18 cellular contexts compared by ENCODE assay signal in the genomic region with DNA sequence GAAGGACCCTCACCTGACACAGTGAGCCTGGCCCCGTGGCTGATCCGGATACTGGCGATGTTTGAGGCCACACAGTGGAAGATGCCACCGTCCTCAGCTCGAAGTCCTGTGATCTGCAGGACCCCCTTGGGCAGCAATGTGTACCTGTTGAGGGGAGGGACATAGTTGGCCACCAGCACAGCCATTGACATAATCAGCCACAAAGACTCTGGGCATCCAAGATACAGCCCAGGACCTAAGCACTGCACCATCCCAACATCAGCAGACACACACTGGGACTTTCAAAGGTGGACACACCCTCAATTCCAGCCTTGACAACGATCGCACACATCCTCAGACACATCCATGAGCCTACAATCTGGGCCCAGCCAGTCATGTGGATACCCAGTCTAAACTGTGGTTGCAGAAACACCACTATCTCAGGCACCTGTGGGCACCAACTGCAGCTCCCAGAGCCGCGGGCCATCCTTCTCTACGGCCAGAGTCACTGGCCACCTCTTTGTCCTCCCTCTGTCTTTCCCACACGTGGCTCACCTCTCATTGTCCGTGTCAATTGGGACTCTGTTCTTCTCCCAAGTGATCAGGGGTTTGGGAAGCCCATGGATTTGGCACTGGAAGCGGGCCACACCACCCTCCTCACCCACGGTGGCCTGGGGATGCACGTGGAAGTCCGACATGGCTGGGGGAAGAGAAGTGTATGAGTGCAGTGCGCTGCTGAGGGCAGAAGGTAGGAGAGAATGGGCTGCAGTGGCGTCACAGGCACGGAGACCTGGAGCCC. TPM values are rescaled to one million over a fixed set of nuclear protein-coding genes. Genes with fewer than 3 reads are reported as not detected.
DNase-seq lines count a peak whose midpoint lies in the region; ATAC-seq, FAIRE-seq and TF ChIP-seq lines count a peak whose summit lies in the region.
"Had no signal": no experiment of that assay in that cellular context is flagged by ENCODE, and none has a peak within 500 bp of the region (broad histone marks: within the 10 kb centered on the region; RNA-seq: fewer than 3 reads in every experiment).

No MANE protein-coding gene starts in this region.

- H3K4me2 ChIP-seq in H9 (ENCODE audit: insufficient read depth, insufficient read length, low read length) = no peak overlapping the region
- H3K4me2 ChIP-seq in HepG2 (ENCODE audit: low read depth, low read length) = no peak overlapping the region
- H3K4me2 ChIP-seq: PC-9 had no signal

- no peak overlapping the region for H3K9ac ChIP-seq in H9 (ENCODE audit: extremely low read depth, insufficient read length, low read length)
- H3K9ac ChIP-seq in HepG2 (ENCODE audit: insufficient read depth, low read depth, low read length) = no peak overlapping the region

- BruUV-seq in HepG2 (replicated peaks; lab: Mats Ljungman, UMichigan) = no TSS peak

- no peak overlapping the region for H3K4me3 ChIP-seq in HepG2 (replicated peaks in 1 of 3; ENCODE audit: insufficient read depth in 1 of 3, low read depth in 2 of 3, low read length in 3 of 3)
- H3K4me3 ChIP-seq: PC-9 had no signal

- POLR2A ChIA-PET in HepG2 (lab: Yijun Ruan, JAX) = no interaction called here

- CTCF ChIA-PET in HepG2 (lab: Yijun Ruan, JAX; ENCODE audit: low intra/inter-chr PET ratio, low total read pairs) = no interaction called here

- no peak overlapping the region for H2BK15ac ChIP-seq in H9 (ENCODE audit: low read depth, low read length)

- H2BK5ac ChIP-seq in H9 (ENCODE audit: insufficient read length, low read length) = no peak overlapping the region

- H3K79me1 ChIP-seq in H9 (ENCODE audit: insufficient read depth, low read depth, low read length, poor library complexity, severe bottlenecking) = no peaks in the 10 kb centered on the region

- TF ChIP-seq EP300 in HepG2 (IDR thresholded peaks at IDR 0.05; ENCODE audit: low read depth in 2 of 2, low read length in 2 of 2) = no peak
- no peak for TF ChIP-seq EP300 in HepG2 (CRISPR knock-in tag; IDR thresholded peaks at IDR 0.05; ENCODE audit: borderline replicate concordance)

- H3K14ac ChIP-seq in H9 (ENCODE audit: insufficient read depth, low read length) = no peak overlapping the region

- H3K23me2 ChIP-seq in H9 (ENCODE audit: insufficient read length, low read depth, low read length, poor library complexity, severe bottlenecking) = no peaks in the 10 kb centered on the region

- WGBS in H9 (ENCODE audit: extremely low coverage, insufficient read length, low lambda C conversion rate) = no CpG with 5 or more reads among the region's 19 CpGs
- 96% methylated on average over 15 of the region's 19 CpGs for WGBS in HepG2 (ENCODE audit: low lambda C conversion rate)

- H3K9me3 ChIP-seq in H9 (ENCODE audit: control insufficient read depth, low read depth, low read length) (no peaks in the 10 kb centered on the region), HepG2 (ENCODE audit: low read length) (no peaks in the 10 kb centered on the region)

- H3T11ph ChIP-seq in H9 (ENCODE audit: low read length) = no peak overlapping the region

- H3K4me3 Mint-ChIP-seq in H9 (peak overlapping the region in 1 of 2 experiments; percentile 20; a peak in 1 of 5 replicates), brain (no peak overlapping the region)
- H3K4me3 Mint-ChIP-seq: CD14-positive monocyte had no signal

- no peaks in the 10 kb centered on the region for H3K27me3 ChIP-seq in H9 (ENCODE audit: insufficient read depth, low read length)
- no peaks in the 10 kb centered on the region for H3K27me3 ChIP-seq in HepG2 (ENCODE audit: control insufficient read depth in 1 of 2, insufficient read depth in 2 of 2, low read length in 2 of 2)

- intact Hi-C loops in HepG2 (cut with micrococcal nuclease; ENCODE audit: unreplicated experiment) (no loop called here), posterior vena cava (cut with DNase I) (no loop called here)

- no peak overlapping the region for H4K5ac ChIP-seq in H9 (ENCODE audit: insufficient read length, low read depth, low read length)

- H3K56ac ChIP-seq in H9 (ENCODE audit: insufficient read length, low read depth, low read length) = no peak overlapping the region

- H2BK20ac ChIP-seq in H9 (ENCODE audit: low read depth, low read length, poor library complexity, severe bottlenecking) = no peak overlapping the region

- H2BK120ac ChIP-seq in H9 (ENCODE audit: low read depth, low read length, poor library complexity, severe bottlenecking) = no peak overlapping the region

- H3K9me3 Mint-ChIP-seq in H9 = no peaks in the 10 kb centered on the region
- no peaks in the 10 kb centered on the region for H3K9me3 Mint-ChIP-seq in brain
- H3K9me3 Mint-ChIP-seq: CD14-positive monocyte had no signal

- no peak for TF ChIP-seq POLR2A in HepG2 (IDR thresholded peaks at IDR 0.05; ENCODE audit: insufficient read depth in 1 of 2, low read depth in 2 of 2, low read length in 2 of 2)

- H3K27ac ChIP-seq in H9 (ENCODE audit: insufficient read length, low read depth, low read length) (no peak overlapping the region), HepG2 (ENCODE audit: extremely low read length, insufficient read depth, low read length) (no peak overlapping the region)
- H3K27ac ChIP-seq: PC-9, RWPE1 had no signal

- peaks cover 24 to 51% of the 10 kb centered on the region in 2 experiments; a peak in 4 of 5 replicates for H3K36me3 ChIP-seq in HepG2 (replicated peaks in 1 of 2; ENCODE audit: control insufficient read depth in 1 of 2, insufficient read depth in 2 of 2, low read length in 2 of 2)

- in situ Hi-C loops in HepG2 (cut with HindIII; ENCODE audit: extremely low pct_ligation_motif_present, low pct_unique_long_range_greater_than_20kb) = no loop called here

- peaks cover 13% of the 10 kb centered on the region; the same call in 1 of the 2 replicates for H3K4me1 ChIP-seq in H9 (ENCODE audit: insufficient read depth, low read length)
- H3K4me1 ChIP-seq in HepG2 (ENCODE audit: insufficient read depth, low read length) = peaks cover 10% of the 10 kb centered on the region

- no peak overlapping the region for H2BK12ac ChIP-seq in H9 (ENCODE audit: insufficient read length, low read depth, low read length)

- TF ChIP-seq RAD21 in HepG2 (CRISPR knock-in tag; IDR thresholded peaks at IDR 0.05) = no peak

- no peaks in the 10 kb centered on the region for H4K20me1 ChIP-seq in H9 (ENCODE audit: control insufficient read depth, insufficient read depth, insufficient read length)
- no peaks in the 10 kb centered on the region for H4K20me1 ChIP-seq in HepG2 (ENCODE audit: insufficient read depth, low read length)

- DNase-seq in H9 = no peak
- DNase-seq in HepG2 (ENCODE audit: low spot score) = no peak
- peak; percentile 24 for DNase-seq in posterior vena cava (ENCODE audit: low spot score)
- DNase-seq in stimulated activated CD4-positive, alpha-beta T cell treated with anti-CD3 and anti-CD28 coated beads, Interleukin-12 subunit alpha, Interleukin-12 subunit beta, amount 100 ng/mL, for 4 hours = no peak
- DNase-seq in NCI-H1694 treated with DMSO at 0.1 percent for 48 hours (lab: John Stamatoyannopoulos, UW) = no peak
- no peak for DNase-seq in HPDE6-E6E7 (ENCODE audit: extremely low spot score)
- DNase-seq: DMS79 treated with DMSO at 0.1 percent for 48 hours, GOT3, NCI-H1930, NCI-H345, NCI-H524 treated with DMSO at 0.1 percent for 48 hours had no signal

- TF ChIP-seq CTCF in H9 (conservative IDR thresholded peaks at IDR 0.05) = no peak
- no peak for TF ChIP-seq CTCF in brain (conservative IDR thresholded peaks at IDR 0.05)
- no peak for TF ChIP-seq CTCF in HepG2 (CRISPR knock-in tag; IDR thresholded peaks at IDR 0.05)

- H3K27me3 Mint-ChIP-seq in H9 (ENCODE audit: low read depth) = no peaks in the 10 kb centered on the region; the same call in 1 of the 2 replicates
- H3K27me3 Mint-ChIP-seq in brain = no peaks in the 10 kb centered on the region

- H3K18ac ChIP-seq in H9 (ENCODE audit: insufficient read length, low read depth, low read length) = no peak overlapping the region

- ATAC-seq in HepG2 = no peak
- no peak for ATAC-seq in GM21619 (IDR thresholded peaks at IDR 0.05; ENCODE audit: unreplicated experiment)

- H3K23ac ChIP-seq in H9 (ENCODE audit: insufficient read length, low read depth, low read length) = no peak overlapping the region

- H4K91ac ChIP-seq in H9 (ENCODE audit: insufficient read length, low read depth, low read length) = no peak overlapping the region

- H3K79me2 ChIP-seq in H9 (ENCODE audit: insufficient read depth, low read length) (no peaks in the 10 kb centered on the region; the same call in 1 of the 2 replicates), HepG2 (ENCODE audit: insufficient read depth, low read length) (peaks cover 8% of the 10 kb centered on the region)

- H3K4ac ChIP-seq in H9 (ENCODE audit: low read depth, low read length) = no peak overlapping the region

- H2AK5ac ChIP-seq in H9 (ENCODE audit: insufficient read length, low read length) = no peak overlapping the region

- H3K4me1 Mint-ChIP-seq in H9 (peaks cover 62 to 68% of the 10 kb centered on the region in 2 experiments), brain (peaks cover 88% of the 10 kb centered on the region)
- H3K4me1 Mint-ChIP-seq: CD14-positive monocyte had no signal

- H3K27ac Mint-ChIP-seq in H9 = peak overlapping the region in 2 of 3 experiments; percentile 37 to 40; a peak in 2 of 7 replicates
- H3K27ac Mint-ChIP-seq in brain = peak overlapping the region in 4 of 5 experiments; percentile 88 to 99 (median 98)

- H3K36me3 Mint-ChIP-seq in H9 (ENCODE audit: insufficient read depth in 1 of 3, low read depth in 3 of 3) = peaks cover 9 to 14% (median 10%) of the 10 kb centered on the region in 3 experiments; a peak in 5 of 7 replicates
- H3K36me3 Mint-ChIP-seq in brain = peaks cover 16% of the 10 kb centered on the region
- H3K36me3 Mint-ChIP-seq: CD14-positive monocyte had no signal

- no peak for FAIRE-seq in HepG2 (lab: Jason Lieb, UNC)

- H4K8ac ChIP-seq in H9 (replicated peaks; ENCODE audit: insufficient read length, low read depth, low read length) = no peak overlapping the region

- H2AFZ ChIP-seq in H9 (ENCODE audit: low read length) (no peak overlapping the region), HepG2 (ENCODE audit: low read length) (no peak overlapping the region)
- H2AFZ ChIP-seq: PC-9 had no signal

RNA-seq across cellular contexts. Expression of a gene that starts 31.0 kb away (rescaled TPM):
- total RNA-seq in H9 (2021) (not detected in 2 replicates), HepG2 (2016; rRNA removed; fragmentation: Illumina TruSeq; extraction: Trizol) (417 and 1,646 TPM in 2 replicates), posterior vena cava (100 to 1,000 TPM in 1 of 2 donors, 10 to 100 TPM in 1; 95.0 to 102 TPM)
- polyA plus RNA-seq in brain (ENCODE audit: insufficient read depth, low read depth, low replicate concordance) (not detected), HepG2 (2011; rRNA removed) (not detected in 2 replicates)
- total RNA-seq in HepG2 (2016; cell fraction: cytosol; rRNA removed; fragmentation: Illumina TruSeq; extraction: Trizol; ENCODE audit: low read depth) = 2,099 and 2,605 TPM in 2 replicates
- total RNA-seq in HepG2 (2016; cell fraction: insoluble cytoplasmic fraction; rRNA removed; fragmentation: Illumina TruSeq; extraction: Trizol) = 240 and 1,608 TPM in 2 replicates
- total RNA-seq in HepG2 (2016; cell fraction: membrane; rRNA removed; fragmentation: Illumina TruSeq; extraction: Trizol) = 403 and 510 TPM in 2 replicates
- total RNA-seq in HepG2 (2016; cell fraction: nucleus; rRNA removed; fragmentation: Illumina TruSeq; extraction: Trizol) = 7,864 and 11,549 TPM in 2 replicates
- not detected in 2 replicates for polyA plus RNA-seq in HepG2 (2011; cell fraction: cytosol; rRNA removed)
- under 0.01 TPM in 2 replicates for polyA plus RNA-seq in HepG2 (2011; cell fraction: nucleus; rRNA removed)
- polyA plus RNA-seq in HepG2 (2012) = not detected in 2 replicates
- 44.4 TPM in 1 of 2 replicates, not detected in the other for polyA plus RNA-seq in HepG2 (2016; cell fraction: cytosol; fragmentation: Illumina TruSeq; extraction: Trizol; ENCODE audit: low read depth)
- polyA plus RNA-seq in HepG2 (2016; cell fraction: insoluble cytoplasmic fraction; fragmentation: Illumina TruSeq; extraction: Trizol; ENCODE audit: low read depth) = not detected in 2 replicates
- not detected in 2 replicates for polyA plus RNA-seq in HepG2 (2016; cell fraction: membrane; fragmentation: Illumina TruSeq; extraction: Trizol; ENCODE audit: low read depth)
- not detected in 2 replicates for polyA plus RNA-seq in HepG2 (2016; cell fraction: nucleus; fragmentation: Illumina TruSeq; extraction: Trizol; ENCODE audit: insufficient read depth, low read depth)
- under 0.01 TPM in 2 replicates for polyA minus RNA-seq in HepG2 (2011; rRNA and poly(A)+ RNA removed; ENCODE audit: low replicate concordance)
- 1,229 and 3,173 TPM in 2 replicates for polyA minus RNA-seq in HepG2 (2011; cell fraction: cytosol; rRNA and poly(A)+ RNA removed)
- polyA minus RNA-seq in HepG2 (2011; cell fraction: nucleus; rRNA and poly(A)+ RNA removed) = under 0.01 TPM in 2 replicates
- total RNA-seq: A673, M059J, PC-9 had no signal
- polyA plus RNA-seq: CD14-positive monocyte had no signal

RNA-seq across cellular contexts. Expression of a gene that starts 39.6 kb away (rescaled TPM):
- total RNA-seq in H9 (2021) (not detected in 2 replicates), HepG2 (2016; rRNA removed; fragmentation: Illumina TruSeq; extraction: Trizol) (292 and 3,645 TPM in 2 replicates), posterior vena cava (not detected)
- polyA plus RNA-seq in brain (ENCODE audit: insufficient read depth, low read depth, low replicate concordance) (not detected), HepG2 (2011; rRNA removed) (not detected in 2 replicates)
- 5,468 and 5,947 TPM in 2 replicates for total RNA-seq in HepG2 (2016; cell fraction: cytosol; rRNA removed; fragmentation: Illumina TruSeq; extraction: Trizol; ENCODE audit: low read depth)
- 514 and 3,325 TPM in 2 replicates for total RNA-seq in HepG2 (2016; cell fraction: insoluble cytoplasmic fraction; rRNA removed; fragmentation: Illumina TruSeq; extraction: Trizol)
- 1,210 and 1,231 TPM in 2 replicates for total RNA-seq in HepG2 (2016; cell fraction: membrane; rRNA removed; fragmentation: Illumina TruSeq; extraction: Trizol)
- total RNA-seq in HepG2 (2016; cell fraction: nucleus; rRNA removed; fragmentation: Illumina TruSeq; extraction: Trizol) = 14,015 and 18,308 TPM in 2 replicates
- not detected in 2 replicates for polyA plus RNA-seq in HepG2 (2011; cell fraction: cytosol; rRNA removed)
- not detected in 2 replicates for polyA plus RNA-seq in HepG2 (2011; cell fraction: nucleus; rRNA removed)
- polyA plus RNA-seq in HepG2 (2012) = not detected in 2 replicates
- polyA plus RNA-seq in HepG2 (2016; cell fraction: cytosol; fragmentation: Illumina TruSeq; extraction: Trizol; ENCODE audit: low read depth) = 55.5 TPM in 1 of 2 replicates, not detected in the other
- not detected in 2 replicates for polyA plus RNA-seq in HepG2 (2016; cell fraction: insoluble cytoplasmic fraction; fragmentation: Illumina TruSeq; extraction: Trizol; ENCODE audit: low read depth)
- polyA plus RNA-seq in HepG2 (2016; cell fraction: membrane; fragmentation: Illumina TruSeq; extraction: Trizol; ENCODE audit: low read depth) = not detected in 2 replicates
- not detected in 2 replicates for polyA plus RNA-seq in HepG2 (2016; cell fraction: nucleus; fragmentation: Illumina TruSeq; extraction: Trizol; ENCODE audit: insufficient read depth, low read depth)
- polyA minus RNA-seq in HepG2 (2011; rRNA and poly(A)+ RNA removed; ENCODE audit: low replicate concordance) = under 0.01 TPM in 2 replicates
- 527 and 1,161 TPM in 2 replicates for polyA minus RNA-seq in HepG2 (2011; cell fraction: cytosol; rRNA and poly(A)+ RNA removed)
- polyA minus RNA-seq in HepG2 (2011; cell fraction: nucleus; rRNA and poly(A)+ RNA removed) = under 0.01 TPM in 2 replicates
- total RNA-seq: A673, M059J, PC-9 had no signal
- polyA plus RNA-seq: CD14-positive monocyte had no signal

RNA-seq across cellular contexts. Expression of a gene that starts 42.3 kb away (rescaled TPM):
- total RNA-seq in H9 (2021) (17.9 and 18.9 TPM in 2 replicates), HepG2 (2016; rRNA removed; fragmentation: Illumina TruSeq; extraction: Trizol) (31.2 and 51.8 TPM in 2 replicates), posterior vena cava (not detected)
- polyA plus RNA-seq in brain (ENCODE audit: insufficient read depth, low read depth, low replicate concordance) (0.63 TPM), HepG2 (2011; rRNA removed) (30.1 and 35.7 TPM in 2 replicates)
- total RNA-seq in HepG2 (2016; cell fraction: cytosol; rRNA removed; fragmentation: Illumina TruSeq; extraction: Trizol; ENCODE audit: low read depth) = 9.5 and 9.8 TPM in 2 replicates
- total RNA-seq in HepG2 (2016; cell fraction: insoluble cytoplasmic fraction; rRNA removed; fragmentation: Illumina TruSeq; extraction: Trizol) = 29.4 and 52.8 TPM in 2 replicates
- total RNA-seq in HepG2 (2016; cell fraction: membrane; rRNA removed; fragmentation: Illumina TruSeq; extraction: Trizol) = 40.5 and 40.6 TPM in 2 replicates
- 59.8 and 72.1 TPM in 2 replicates for total RNA-seq in HepG2 (2016; cell fraction: nucleus; rRNA removed; fragmentation: Illumina TruSeq; extraction: Trizol)
- 21.8 and 38.4 TPM in 2 replicates for polyA plus RNA-seq in HepG2 (2011; cell fraction: cytosol; rRNA removed)
- polyA plus RNA-seq in HepG2 (2011; cell fraction: nucleus; rRNA removed) = 46.7 and 64.4 TPM in 2 replicates
- polyA plus RNA-seq in HepG2 (2012) = 27.1 and 28.5 TPM in 2 replicates
- 14.9 and 15.4 TPM in 2 replicates for polyA plus RNA-seq in HepG2 (2016; cell fraction: cytosol; fragmentation: Illumina TruSeq; extraction: Trizol; ENCODE audit: low read depth)
- 40.4 and 49.0 TPM in 2 replicates for polyA plus RNA-seq in HepG2 (2016; cell fraction: insoluble cytoplasmic fraction; fragmentation: Illumina TruSeq; extraction: Trizol; ENCODE audit: low read depth)
- polyA plus RNA-seq in HepG2 (2016; cell fraction: membrane; fragmentation: Illumina TruSeq; extraction: Trizol; ENCODE audit: low read depth) = 39.5 and 45.0 TPM in 2 replicates
- polyA plus RNA-seq in HepG2 (2016; cell fraction: nucleus; fragmentation: Illumina TruSeq; extraction: Trizol; ENCODE audit: insufficient read depth, low read depth) = 130 and 131 TPM in 2 replicates
- 0.07 and 131 TPM in 2 replicates for polyA minus RNA-seq in HepG2 (2011; rRNA and poly(A)+ RNA removed; ENCODE audit: low replicate concordance)
- 57.3 and 61.0 TPM in 2 replicates for polyA minus RNA-seq in HepG2 (2011; cell fraction: cytosol; rRNA and poly(A)+ RNA removed)
- 23.1 and 27.6 TPM in 2 replicates for polyA minus RNA-seq in HepG2 (2011; cell fraction: nucleus; rRNA and poly(A)+ RNA removed)
- total RNA-seq: M059J had no signal
- polyA plus RNA-seq: CD14-positive monocyte had no signal

RNA-seq across cellular contexts. Expression of a gene that starts 48.8 kb away (rescaled TPM):
- total RNA-seq in H9 (2021) (3.9 and 4.3 TPM in 2 replicates), HepG2 (2016; rRNA removed; fragmentation: Illumina TruSeq; extraction: Trizol) (6.7 and 6.8 TPM in 2 replicates), posterior vena cava (1 to 10 TPM; 7.4 TPM)
- polyA plus RNA-seq in brain (ENCODE audit: insufficient read depth, low read depth, low replicate concordance) (8.4 TPM), HepG2 (2011; rRNA removed) (7.6 and 8.3 TPM in 2 replicates)
- total RNA-seq in HepG2 (2016; cell fraction: cytosol; rRNA removed; fragmentation: Illumina TruSeq; extraction: Trizol; ENCODE audit: low read depth) = 4.9 and 6.3 TPM in 2 replicates
- 5.8 and 6.5 TPM in 2 replicates for total RNA-seq in HepG2 (2016; cell fraction: insoluble cytoplasmic fraction; rRNA removed; fragmentation: Illumina TruSeq; extraction: Trizol)
- total RNA-seq in HepG2 (2016; cell fraction: membrane; rRNA removed; fragmentation: Illumina TruSeq; extraction: Trizol) = 11.7 and 11.9 TPM in 2 replicates
- total RNA-seq in HepG2 (2016; cell fraction: nucleus; rRNA removed; fragmentation: Illumina TruSeq; extraction: Trizol) = 8.4 and 9.2 TPM in 2 replicates
- polyA plus RNA-seq in HepG2 (2011; cell fraction: cytosol; rRNA removed) = 6.1 and 7.9 TPM in 2 replicates
- 8.2 and 9.3 TPM in 2 replicates for polyA plus RNA-seq in HepG2 (2011; cell fraction: nucleus; rRNA removed)
- 9.2 and 9.4 TPM in 2 replicates for polyA plus RNA-seq in HepG2 (2012)
- polyA plus RNA-seq in HepG2 (2016; cell fraction: cytosol; fragmentation: Illumina TruSeq; extraction: Trizol; ENCODE audit: low read depth) = 6.6 and 8.4 TPM in 2 replicates
- 10.0 and 11.7 TPM in 2 replicates for polyA plus RNA-seq in HepG2 (2016; cell fraction: insoluble cytoplasmic fraction; fragmentation: Illumina TruSeq; extraction: Trizol; ENCODE audit: low read depth)
- polyA plus RNA-seq in HepG2 (2016; cell fraction: membrane; fragmentation: Illumina TruSeq; extraction: Trizol; ENCODE audit: low read depth) = 13.5 and 13.8 TPM in 2 replicates
- polyA plus RNA-seq in HepG2 (2016; cell fraction: nucleus; fragmentation: Illumina TruSeq; extraction: Trizol; ENCODE audit: insufficient read depth, low read depth) = 11.6 and 13.2 TPM in 2 replicates
- polyA minus RNA-seq in HepG2 (2011; rRNA and poly(A)+ RNA removed; ENCODE audit: low replicate concordance) = 9.3 and 10.7 TPM in 2 replicates
- polyA minus RNA-seq in HepG2 (2011; cell fraction: cytosol; rRNA and poly(A)+ RNA removed) = 6.5 and 6.6 TPM in 2 replicates
- 4.8 and 8.6 TPM in 2 replicates for polyA minus RNA-seq in HepG2 (2011; cell fraction: nucleus; rRNA and poly(A)+ RNA removed)

Comparison
In these comparisons a context has a peak if more than half of its experiments do, and no peak if none do; other contexts are left out.
1. RNA of a gene that starts 31.0 kb away (total RNA-seq): 240 to 11,549 TPM in HepG2 and 95.0 to 102 TPM in posterior vena cava; not detected in H9; every median in the first group is over 10 times any median in the second.
2. RNA of a gene that starts 39.6 kb away (total RNA-seq): 292 to 18,308 TPM in HepG2; not detected in posterior vena cava and not detected in H9; every median in the first group is over 10 times any median in the second.
3. RNA of a gene that starts 42.3 kb away (total RNA-seq): 9.5 to 72.1 TPM in HepG2 and 17.9 to 18.9 TPM in H9; not detected in posterior vena cava; every median in the first group is over 10 times any median in the second.